ENCODE assay signal across 19 cellular contexts in genomic region chr10:575312-576129, GRCh38.
A peak's percentile ranks its signal among the peaks of the same experiment; 100 is the strongest.
DNase-seq lines count a peak whose midpoint lies in the region; ATAC-seq, FAIRE-seq and TF ChIP-seq lines count a peak whose summit lies in the region.
"Had no signal": no experiment of that assay in that cellular context is flagged by ENCODE, and none has a peak within 500 bp of the region (broad histone marks: within the 10 kb centered on the region; RNA-seq: fewer than 3 reads in every experiment).

No MANE protein-coding gene starts in this region.

- H3K4me2 ChIP-seq in BLaER1 treated with 17β-estradiol and CSF1 and Interleukin-3, amounts not matched to agents 10 nM and 100 nM: peak overlapping the region in 8 of 11 experiments; percentile 3 to 66 (median 58); a peak in 15 of 22 replicates
- H3K4me2 ChIP-seq in neuronal stem cell (ENCODE audit: insufficient read depth, low read length, poor library complexity, severe bottlenecking): no peak overlapping the region

- no peak overlapping the region for H3K27ac ChIP-seq in BLaER1 treated with 17β-estradiol and CSF1 and Interleukin-3, amounts not matched to agents 10 nM and 100 nM
- H3K27ac ChIP-seq in heart left ventricle: peak overlapping the region in 1 of 12 donors; percentile 2
- no peak overlapping the region for H3K27ac ChIP-seq in neuronal stem cell (replicated peaks; ENCODE audit: low read length)
- H3K27ac ChIP-seq: cardiac muscle cell, neutrophil had no signal

- FAIRE-seq in D721Med (lab: Jason Lieb, UNC): no peak
- FAIRE-seq: urothelium cell line had no signal

- no peak overlapping the region for H2BK15ac ChIP-seq in neuronal stem cell (ENCODE audit: low read length)

- H3K4me3 ChIP-seq in BLaER1 treated with 17β-estradiol and CSF1 and Interleukin-3, amounts not matched to agents 10 nM and 100 nM: no peak overlapping the region
- H3K4me3 ChIP-seq in heart left ventricle (no peak overlapping the region), neuronal stem cell (ENCODE audit: low read length in 2 of 2) (no peak overlapping the region)
- H3K4me3 ChIP-seq: cardiac muscle cell had no signal

- whole genome bisulfite sequencing in heart left ventricle, 4 donors: 56 to 65% (median 63%) methylated on average over 17 of the region's 17 CpGs
- no CpG with 5 or more reads among the region's 17 CpGs for WGBS in neuronal stem cell (ENCODE audit: extremely low coverage in 2 of 2, insufficient read length in 2 of 2, insufficient replicate concordance in 1 of 2), 2 donors

- H3K36me3 ChIP-seq in BLaER1 treated with 17β-estradiol and CSF1 and Interleukin-3, amounts not matched to agents 10 nM and 100 nM: peaks cover 0 to 4% (median 0%) of the 10 kb centered on the region in 11 experiments; a peak in 2 of 22 replicates
- H3K36me3 ChIP-seq in heart left ventricle: no peaks in the 10 kb centered on the region
- H3K36me3 ChIP-seq in neuronal stem cell (replicated peaks in 1 of 2; ENCODE audit: control insufficient read depth in 2 of 2, insufficient read depth in 2 of 2, low read length in 2 of 2): peaks cover 0 to 4% of the 10 kb centered on the region in 2 donors
- H3K36me3 ChIP-seq: cardiac muscle cell, neutrophil had no signal

- no peak overlapping the region for H2AK5ac ChIP-seq in neuronal stem cell (ENCODE audit: low read depth, low read length)

- TF ChIP-seq CTCF in WTC11 (IDR thresholded peaks at IDR 0.05) (no peak), heart left ventricle (IDR thresholded peaks at IDR 0.05) (no peak), D721Med (IDR thresholded peaks at IDR 0.05; ENCODE audit: insufficient read depth, missing control alignments) (no peak)

- H2AFZ ChIP-seq in neuronal stem cell (ENCODE audit: low read length): no peak overlapping the region

- peaks cover 10% of the 10 kb centered on the region for H3K9me3 Mint-ChIP-seq in WTC11

- no peak overlapping the region for H4K8ac ChIP-seq in neuronal stem cell (ENCODE audit: low read depth, low read length)

- no peak overlapping the region for H3K18ac ChIP-seq in neuronal stem cell (ENCODE audit: low read length)

- peaks cover 0 to 33% (median 17%) of the 10 kb centered on the region in 10 experiments; a peak in 13 of 20 replicates for H3K4me1 ChIP-seq in BLaER1 treated with 17β-estradiol and CSF1 and Interleukin-3, amounts not matched to agents 10 nM and 100 nM
- H3K4me1 ChIP-seq in heart left ventricle: peaks cover 0 to 34% (median 12%) of the 10 kb centered on the region in 12 donors
- peaks cover 0 to 10% of the 10 kb centered on the region in 2 donors for H3K4me1 ChIP-seq in neuronal stem cell (ENCODE audit: control insufficient read depth in 2 of 2, insufficient read depth in 1 of 2, low read depth in 1 of 2, low read length in 2 of 2)

- no peak overlapping the region for H2BK120ac ChIP-seq in neuronal stem cell (ENCODE audit: low read depth, low read length)

- H3K9me3 ChIP-seq in BLaER1 treated with 17β-estradiol and CSF1 and Interleukin-3, amounts not matched to agents 10 nM and 100 nM (replicated peaks in 1 of 11): peaks cover 0 to 19% (median 8%) of the 10 kb centered on the region in 11 experiments; a peak in 20 of 22 replicates
- H3K9me3 ChIP-seq in heart left ventricle (no peaks in the 10 kb centered on the region), neuronal stem cell (replicated peaks in 1 of 2; ENCODE audit: control insufficient read depth in 2 of 2, insufficient read depth in 1 of 2, low read depth in 1 of 2, low read length in 2 of 2) (peaks cover 0 to 4% of the 10 kb centered on the region in 2 donors)
- H3K9me3 ChIP-seq: neutrophil had no signal

- no peak overlapping the region for H3K4ac ChIP-seq in neuronal stem cell (ENCODE audit: low read length)

- H3K27ac Mint-ChIP-seq in WTC11: peak overlapping the region; percentile 11
- H3K27ac Mint-ChIP-seq: HFFc6 had no signal

- H3K79me1 ChIP-seq in neuronal stem cell (ENCODE audit: low read depth, low read length): peaks cover 13% of the 10 kb centered on the region

- no peak overlapping the region for H3K23ac ChIP-seq in neuronal stem cell (ENCODE audit: low read depth, low read length, poor library complexity)

- TF ChIP-seq POLR2A in heart left ventricle (IDR thresholded peaks at IDR 0.05): no peak

- H3K14ac ChIP-seq in neuronal stem cell (ENCODE audit: low read length): peak overlapping the region; percentile 12

- peaks cover 0 to 66% (median 6%) of the 10 kb centered on the region in 11 experiments; a peak in 8 of 22 replicates for H4K20me1 ChIP-seq in BLaER1 treated with 17β-estradiol and CSF1 and Interleukin-3, amounts not matched to agents 10 nM and 100 nM

- H3K4me1 Mint-ChIP-seq in WTC11: peaks cover 31% of the 10 kb centered on the region

- POLR2A ChIA-PET in WTC11 (lab: Charles Lee): no interaction called here

- no peak overlapping the region for H2BK5ac ChIP-seq in neuronal stem cell (ENCODE audit: low read length)

- H3K9ac ChIP-seq in BLaER1 treated with 17β-estradiol and CSF1 and Interleukin-3, amounts not matched to agents 10 nM and 100 nM: no peak overlapping the region
- no peak overlapping the region for H3K9ac ChIP-seq in neuronal stem cell (ENCODE audit: low read depth, low read length, poor library complexity)

- no peak overlapping the region for H3K4me3 Mint-ChIP-seq in WTC11
- H3K4me3 Mint-ChIP-seq: HFFc6 had no signal

- no peak overlapping the region for H2BK12ac ChIP-seq in neuronal stem cell (ENCODE audit: low read length)

- ATAC-seq in WTC11 (no peak), heart left ventricle (peak in 3 of 4 donors; percentile 32 to 51 (median 49))

- no peak overlapping the region for H4K91ac ChIP-seq in neuronal stem cell (ENCODE audit: low read depth, low read length, poor library complexity)

- DNase-seq in WTC11 (ENCODE audit: low spot score) (no peak), heart left ventricle (no peak), neuronal stem cell (ENCODE audit: low spot score) (no peak), DMS 273 treated with DMSO at 0.1 percent for 48 hours (lab: John Stamatoyannopoulos, UW) (no peak), D721Med (ENCODE audit: insufficient read length, low spot score) (no peak), ecto neural progenitor cell (ENCODE audit: low spot score) (no peak)
- DNase-seq in stimulated activated naive CD4-positive, alpha-beta T cell treated with Interleukin-2 at 50 U/mL for 16 hours (lab: John Stamatoyannopoulos, UW): no peak
- DNase-seq: activated CD4-positive, alpha-beta T cell treated with anti-CD3 and anti-CD28 coated beads for 48 hours; C1 segment of cervical spinal cord; Calu3; HFFc6; NCI-H1417; NCI-H2171; NCI-H526 had no signal

- H3K27me3 ChIP-seq in BLaER1 treated with 17β-estradiol and CSF1 and Interleukin-3, amounts not matched to agents 10 nM and 100 nM: no peaks in the 10 kb centered on the region
- H3K27me3 ChIP-seq in heart left ventricle (no peaks in the 10 kb centered on the region), neuronal stem cell (ENCODE audit: control insufficient read depth in 3 of 3, insufficient read depth in 3 of 3, low read depth in 1 of 3, low read length in 3 of 3) (no peaks in the 10 kb centered on the region)
- H3K27me3 ChIP-seq: cardiac muscle cell, dorsolateral prefrontal cortex had no signal

- CTCF ChIA-PET in WTC11 (lab: Charles Lee): interaction anchor here (1.3 kb wide), 1 partner anchor 64 kb away, joined by 4 read pairs; no protein-coding TSS in a partner anchor

- no peaks in the 10 kb centered on the region for H3K36me3 Mint-ChIP-seq in WTC11

- intact Hi-C loops in heart left ventricle (cut with DNase I): no loop called here

- no peaks in the 10 kb centered on the region for H3K27me3 Mint-ChIP-seq in WTC11 (ENCODE audit: low read depth)

TF ChIP-seq in WTC11, 78 proteins besides CTCF, POLR2A, EP300 and RAD21 (continues in another document):
- no peak for TF ChIP-seq E2F4 (CRISPR knock-in tag; IDR thresholded peaks at IDR 0.05; ENCODE audit: borderline replicate concordance, low read depth)
- TF ChIP-seq ELF4 (CRISPR knock-in tag; IDR thresholded peaks at IDR 0.05; ENCODE audit: low read depth): no peak
- TF ChIP-seq, protein P1, sequence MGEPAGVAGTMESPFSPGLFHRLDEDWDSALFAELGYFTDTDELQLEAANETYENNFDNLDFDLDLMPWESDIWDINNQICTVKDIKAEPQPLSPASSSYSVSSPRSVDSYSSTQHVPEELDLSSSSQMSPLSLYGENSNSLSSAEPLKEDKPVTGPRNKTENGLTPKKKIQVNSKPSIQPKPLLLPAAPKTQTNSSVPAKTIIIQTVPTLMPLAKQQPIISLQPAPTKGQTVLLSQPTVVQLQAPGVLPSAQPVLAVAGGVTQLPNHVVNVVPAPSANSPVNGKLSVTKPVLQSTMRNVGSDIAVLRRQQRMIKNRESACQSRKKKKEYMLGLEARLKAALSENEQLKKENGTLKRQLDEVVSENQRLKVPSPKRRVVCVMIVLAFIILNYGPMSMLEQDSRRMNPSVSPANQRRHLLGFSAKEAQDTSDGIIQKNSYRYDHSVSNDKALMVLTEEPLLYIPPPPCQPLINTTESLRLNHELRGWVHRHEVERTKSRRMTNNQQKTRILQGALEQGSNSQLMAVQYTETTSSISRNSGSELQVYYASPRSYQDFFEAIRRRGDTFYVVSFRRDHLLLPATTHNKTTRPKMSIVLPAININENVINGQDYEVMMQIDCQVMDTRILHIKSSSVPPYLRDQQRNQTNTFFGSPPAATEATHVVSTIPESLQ (CRISPR knock-in tag; IDR thresholded peaks at IDR 0.05): no peak
- no peak for TF ChIP-seq GABPB1 (CRISPR knock-in tag; IDR thresholded peaks at IDR 0.05)
- no peak for TF ChIP-seq KAT7 (CRISPR knock-in tag; IDR thresholded peaks at IDR 0.05; ENCODE audit: borderline replicate concordance)
- TF ChIP-seq PRRX2 (CRISPR knock-in tag; IDR thresholded peaks at IDR 0.05): no peak
- no peak for TF ChIP-seq ZBTB21 (CRISPR knock-in tag; IDR thresholded peaks at IDR 0.05; ENCODE audit: borderline replicate concordance)
- TF ChIP-seq SMAD3 (CRISPR knock-in tag; IDR thresholded peaks at IDR 0.05; ENCODE audit: borderline replicate concordance): no peak
- TF ChIP-seq E2F1 (CRISPR knock-in tag; IDR thresholded peaks at IDR 0.05): no peak
